In the genomic region with DNA sequence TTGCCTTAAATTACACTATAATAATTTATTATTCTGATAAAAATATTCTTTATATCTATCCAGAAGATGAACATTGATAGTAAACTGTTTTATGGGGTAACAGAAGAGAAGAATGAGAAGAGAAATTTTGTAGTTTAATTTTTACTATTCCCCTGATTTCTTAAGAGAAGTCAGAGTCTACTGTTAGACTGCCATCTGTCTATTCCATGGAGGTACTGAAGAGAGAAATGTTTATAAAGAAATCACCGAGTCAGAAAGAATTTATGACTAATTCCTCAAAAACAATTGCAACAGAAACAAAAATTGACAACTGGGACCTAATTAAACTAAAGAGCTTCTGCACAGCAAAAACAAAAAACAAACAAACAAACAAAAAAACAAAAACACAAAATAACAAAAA, we compare ENCODE assay signal across 11 cellular contexts.
DNase-seq lines count a peak whose midpoint lies in the region; ATAC-seq, FAIRE-seq and TF ChIP-seq lines count a peak whose summit lies in the region.
"Had no signal": no experiment of that assay in that cellular context is flagged by ENCODE, and none has a peak within 500 bp of the region (broad histone marks: within the 10 kb centered on the region; RNA-seq: fewer than 3 reads in every experiment).

No MANE protein-coding gene starts in this region.

- WGBS in GM12878 (ENCODE audit: insufficient coverage, insufficient replicate concordance, low lambda C conversion rate, missing lambda C conversion rate): 12% methylated on average over 1 of the region's 1 CpG
- WGBS in right lobe of liver (ENCODE audit: insufficient coverage, low coverage, low lambda C conversion rate, missing lambda C conversion rate): 31% methylated on average over 1 of the region's 1 CpG
- WGBS in small intestine, 3 donors: 60 to 82% (median 60%) methylated on average over 1 of the region's 1 CpG

- no peaks in the 10 kb centered on the region for H3K4me1 ChIP-seq in GM12878 (ENCODE audit: control insufficient read depth, insufficient read depth, low read length)
- H3K4me1 ChIP-seq in right lobe of liver: no peaks in the 10 kb centered on the region
- no peaks in the 10 kb centered on the region for H3K4me1 ChIP-seq in small intestine (ENCODE audit: control insufficient read depth in 2 of 2, insufficient read depth in 1 of 2, low read depth in 1 of 2, low read length in 1 of 2)

- H3K9ac ChIP-seq in GM12878 (ENCODE audit: control insufficient read depth, insufficient read depth, low read length): no peak overlapping the region

- peak; percentile 58 for ATAC-seq in GM12878
- ATAC-seq in right lobe of liver: peak in 1 of 4 donors; percentile 43
- ATAC-seq in HG03175 (IDR thresholded peaks at IDR 0.05; ENCODE audit: unreplicated experiment): no peak
- no peak for ATAC-seq in esophagus mucosa
- ATAC-seq: naive thymus-derived CD8-positive, alpha-beta T cell; WTC11 had no signal

- TF ChIP-seq CTCF in GM12878 (IDR thresholded peaks at IDR 0.05 in 2 of 3, conservative IDR thresholded peaks at IDR 0.05 in 1 of 3; ENCODE audit: control insufficient read depth in 2 of 3, extremely low read depth in 1 of 3, insufficient read depth in 1 of 3, low read depth in 3 of 3, low read length in 3 of 3): no peak; a peak in 1 of 6 replicates
- peak; percentile 28 to 46 (median 41) for TF ChIP-seq CTCF in right lobe of liver (IDR thresholded peaks at IDR 0.05)

- H3K27me3 ChIP-seq in GM12878 (replicated peaks in 1 of 2; ENCODE audit: control insufficient read depth in 2 of 2, insufficient read depth in 2 of 2, low read length in 1 of 2) (no peaks in the 10 kb centered on the region), right lobe of liver (no peaks in the 10 kb centered on the region), small intestine (ENCODE audit: control insufficient read depth in 2 of 2, insufficient read depth in 2 of 2, low read length in 2 of 2) (no peaks in the 10 kb centered on the region)

- POLR2A ChIA-PET in GM12878 (lab: Charles Lee): no interaction called here

- H3K27ac ChIP-seq in GM12878 (ENCODE audit: control insufficient read depth, insufficient read depth) (no peak overlapping the region), right lobe of liver (no peak overlapping the region), small intestine (ENCODE audit: low read depth in 1 of 2, low read length in 1 of 2) (no peak overlapping the region)

- H3K9me3 ChIP-seq in GM12878 (replicated peaks; ENCODE audit: control insufficient read depth, insufficient read depth, low read length) (no peaks in the 10 kb centered on the region), right lobe of liver (no peaks in the 10 kb centered on the region), small intestine (ENCODE audit: control insufficient read depth, low read depth) (no peaks in the 10 kb centered on the region)

- in situ Hi-C loops in KBM-7 (cut with MboI; ENCODE audit: low pct_unique_long_range_greater_than_20kb, low sequenced_read_pairs) (no loop called here), GM12878 (cut with MboI) (loop anchor here (25.0 kb wide), 1 partner anchor 1310 kb away; no protein-coding TSS in a partner anchor)

- no peak for TF ChIP-seq EP300 in GM12878 (IDR thresholded peaks at IDR 0.05; ENCODE audit: borderline replicate concordance in 1 of 2, control insufficient read depth in 1 of 2, low read depth in 2 of 2, low read length in 2 of 2)

- no peak for TF ChIP-seq POLR2A in GM12878 (IDR thresholded peaks at IDR 0.05; ENCODE audit: low read depth, low read length)
- no peak for TF ChIP-seq POLR2A in right lobe of liver (IDR thresholded peaks at IDR 0.05)

- no TSS peak for BruUV-seq in GM12878 (replicated peaks; lab: Mats Ljungman, UMichigan)

- H4K20me1 ChIP-seq in GM12878 (ENCODE audit: control insufficient read depth, insufficient read depth): no peaks in the 10 kb centered on the region

- H3K4me3 ChIP-seq in GM12878 (no peak overlapping the region), right lobe of liver (no peak overlapping the region), small intestine (ENCODE audit: low read depth in 1 of 2, low read length in 2 of 2) (no peak overlapping the region)

- DNase-seq in AG20443 (ENCODE audit: low spot score) (peak; percentile 18), KBM-7 (peak; percentile 9), GM12878 (ENCODE audit: low read depth, low spot score) (no peak), right lobe of liver (no peak), GF-D8 (lab: John Stamatoyannopoulos, UW) (no peak), small intestine (no peak)
- DNase-seq: naive thymus-derived CD8-positive, alpha-beta T cell; NCI-H1694 had no signal

- RAD21 ChIA-PET in GM12878 (lab: Charles Lee; ENCODE audit: unreplicated experiment): no interaction called here

- intact Hi-C loops in GM12878 (cut with micrococcal nuclease; ENCODE audit: unreplicated experiment) (no loop called here), right lobe of liver (cut with DNase I) (no loop called here)

- no peak overlapping the region for H2AFZ ChIP-seq in GM12878 (ENCODE audit: control insufficient read depth, low read depth, low read length)

- CTCF ChIA-PET in GM12878 (lab: Yijun Ruan, JAX): no interaction called here

- H3K79me2 ChIP-seq in GM12878 (ENCODE audit: control insufficient read depth, insufficient read depth, low read length): no peaks in the 10 kb centered on the region

- no peak for FAIRE-seq in GM12878 (lab: Jason Lieb, UNC)
- no peak for FAIRE-seq in small intestine (lab: Jason Lieb, UNC)

- H3K36me3 ChIP-seq in GM12878 (ENCODE audit: control insufficient read depth in 2 of 2, insufficient read depth in 2 of 2, low read length in 1 of 2) (no peaks in the 10 kb centered on the region; a peak in 1 of 4 replicates), right lobe of liver (no peaks in the 10 kb centered on the region), small intestine (ENCODE audit: control insufficient read depth in 2 of 2, insufficient read depth in 2 of 2, low read length in 2 of 2) (peaks cover 0 to 2% of the 10 kb centered on the region in 2 donors)

- H3K4me2 ChIP-seq in GM12878 (ENCODE audit: control insufficient read depth, insufficient read depth): no peak overlapping the region

- TF ChIP-seq RAD21 in GM12878 (IDR thresholded peaks at IDR 0.05; ENCODE audit: insufficient read depth, low read depth, low read length): peak; percentile 22; the same call in 1 of the 2 replicates

- SMC1A ChIA-PET in GM12878 (lab: Charles Lee; ENCODE audit: uncharacterized antibody, unreplicated experiment): no interaction called here

TF ChIP-seq in GM12878, 131 proteins besides CTCF, POLR2A, EP300 and RAD21:
- TF ChIP-seq BRCA1 (IDR thresholded peaks at IDR 0.05; ENCODE audit: low read depth, low read length): no peak
- TF ChIP-seq ZBED1 (IDR thresholded peaks at IDR 0.05; ENCODE audit: borderline replicate concordance): no peak
- TF ChIP-seq NR2C1 (IDR thresholded peaks at IDR 0.05): no peak
- no peak for TF ChIP-seq NR2C2 (IDR thresholded peaks at IDR 0.05; ENCODE audit: borderline replicate concordance, control insufficient read depth, insufficient read length, low read depth)
- TF ChIP-seq ATF7 (IDR thresholded peaks at IDR 0.05; ENCODE audit: low read depth): no peak
- TF ChIP-seq ZNF622 (IDR thresholded peaks at IDR 0.05): no peak
- no peak for TF ChIP-seq RAD51 (IDR thresholded peaks at IDR 0.05)
- TF ChIP-seq, protein P1, sequence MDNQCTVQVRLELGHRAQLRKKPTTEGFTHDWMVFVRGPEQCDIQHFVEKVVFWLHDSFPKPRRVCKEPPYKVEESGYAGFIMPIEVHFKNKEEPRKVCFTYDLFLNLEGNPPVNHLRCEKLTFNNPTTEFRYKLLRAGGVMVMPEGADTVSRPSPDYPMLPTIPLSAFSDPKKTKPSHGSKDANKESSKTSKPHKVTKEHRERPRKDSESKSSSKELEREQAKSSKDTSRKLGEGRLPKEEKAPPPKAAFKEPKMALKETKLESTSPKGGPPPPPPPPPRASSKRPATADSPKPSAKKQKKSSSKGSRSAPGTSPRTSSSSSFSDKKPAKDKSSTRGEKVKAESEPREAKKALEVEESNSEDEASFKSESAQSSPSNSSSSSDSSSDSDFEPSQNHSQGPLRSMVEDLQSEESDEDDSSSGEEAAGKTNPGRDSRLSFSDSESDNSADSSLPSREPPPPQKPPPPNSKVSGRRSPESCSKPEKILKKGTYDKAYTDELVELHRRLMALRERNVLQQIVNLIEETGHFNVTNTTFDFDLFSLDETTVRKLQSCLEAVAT (IDR thresholded peaks at IDR 0.05): no peak
- TF ChIP-seq MEF2B (IDR thresholded peaks at IDR 0.05; ENCODE audit: partially characterized antibody, poor library complexity, severe bottlenecking): no peak
- TF ChIP-seq POLR2AphosphoS2 (IDR thresholded peaks at IDR 0.05; ENCODE audit: low read depth, low read length): no peak
- no peak for TF ChIP-seq KDM1A (IDR thresholded peaks at IDR 0.05; ENCODE audit: borderline replicate concordance)

Comparison
In these comparisons a context has a peak if more than half of its experiments do, and no peak if none do; other contexts are left out.
1. DNase-seq: peak in AG20443 (single experiment) and KBM-7 (single experiment); none in GM12878 (single experiment), right lobe of liver (0 of 3), GF-D8 (single experiment) and small intestine (single experiment).
2. CTCF ChIP-seq: peak in right lobe of liver (4 of 4); none in GM12878 (0 of 3).